27 cellular contexts compared by ENCODE assay signal in the genomic region with DNA sequence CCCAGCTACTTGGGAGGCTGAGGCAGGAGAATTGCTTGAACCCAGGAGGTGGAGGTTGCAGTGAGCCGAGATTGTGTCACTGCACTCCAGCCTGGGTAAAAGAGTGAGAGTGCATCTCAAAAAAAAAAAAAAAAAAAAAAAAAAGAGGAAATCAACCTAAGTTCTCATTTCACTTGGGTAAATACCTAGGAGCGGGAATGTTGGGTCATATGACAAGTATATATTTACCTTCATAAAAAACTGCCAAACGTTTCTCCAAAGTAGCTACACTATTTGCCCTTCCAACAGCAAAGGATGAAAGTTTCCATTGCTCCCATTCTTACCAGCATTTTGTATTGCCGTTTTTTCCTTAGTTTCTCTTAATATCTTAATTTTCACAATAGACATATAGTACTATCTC.
"Had no signal": no experiment of that assay in that cellular context is flagged by ENCODE, and none has a peak within 500 bp of the region (broad histone marks: within the 10 kb centered on the region; RNA-seq: fewer than 3 reads in every experiment).

No MANE protein-coding gene starts in this region.

- H3K9me3 ChIP-seq: heart right ventricle, left ventricle myocardium inferior, neutrophil, ovary, prostate gland, suprapubic skin, tibial artery had no signal

- H3K27me3 ChIP-seq: heart right ventricle, neutrophil, ovary, suprapubic skin, tibial artery had no signal

- H3K4me3 ChIP-seq: heart right ventricle, left ventricle myocardium inferior, ovary, prostate gland, smooth muscle cell, suprapubic skin, tibial artery had no signal

- H3K27ac ChIP-seq: left ventricle myocardium inferior, neutrophil, ovary, prostate gland, suprapubic skin, tibial artery had no signal

- H3K4me1 ChIP-seq: prostate gland had no signal

- ATAC-seq: heart right ventricle; stimulated activated naive B cell treated with anti-CD40 and anti-IgM and Interleukin-4, amounts not matched to agents 10 μg/mL and 1 μg/mL and 100 μg/mL, for 72 hours; WTC11 had no signal

- DNase-seq: activated CD4-positive, alpha-beta memory T cell treated with anti-CD3 and anti-CD28 coated beads, Interleukin-2, amount 10 ng/mL, durations not matched to agents 7 days and 5 days; activated CD4-positive, alpha-beta T cell treated with anti-CD3 and anti-CD28 coated beads for 1 hour; activated CD4-positive, alpha-beta T cell treated with anti-CD3 and anti-CD28 coated beads, Interleukin-2, amount 10 ng/mL, durations not matched to agents 7 days and 5 days; activated CD8-positive, alpha-beta memory T cell treated with anti-CD3 and anti-CD28 coated beads, Interleukin-2, amount 50 U/mL, for 48 hours; activated gamma-delta T cell; activated naive CD4-positive, alpha-beta T cell treated with anti-CD3 and anti-CD28 coated beads, Interleukin-2, amount 10 ng/mL, durations not matched to agents 7 days and 5 days; activated naive CD8-positive, alpha-beta T cell treated with anti-CD3 and anti-CD28 coated beads, Interleukin-2, amount 10 ng/mL, durations not matched to agents 7 days and 5 days; activated T-cell treated with anti-CD3 and anti-CD28 coated beads, Interleukin-2, amount 50 U/mL, for 24 hours; caudate nucleus; foreskin fibroblast; heart right ventricle; left ventricle myocardium inferior; mammary epithelial cell; nephron progenitor cell; ovary; stimulated activated CD4-positive, alpha-beta T cell treated with anti-CD3 and anti-CD28 coated beads, Interleukin-1b, Interleukin-23, amount 100 ng/mL, for 48 hours; stimulated activated CD4-positive, alpha-beta T cell treated with anti-CD3 and anti-CD28 coated beads, Interleukin-4, amount 100 ng/mL, for 4 hours; stimulated activated CD8-positive, alpha-beta memory T cell treated with anti-CD3 and anti-CD28 coated beads, Interleukin-4, amount 100 ng/mL, for 48 hours; stimulated activated naive B cell treated with anti-CD40 and anti-IgM and Interleukin-4, amounts not matched to agents 10 μg/mL and 1 μg/mL and 100 μg/mL, for 72 hours; tibial artery had no signal

- FAIRE-seq: astrocyte, endothelial cell of umbilical vein had no signal

- H3K36me3 ChIP-seq: left ventricle myocardium inferior, neutrophil, ovary, prostate gland, suprapubic skin, tibial artery had no signal
